ENCODE assay signal across 24 cellular contexts in genomic region chr3:8493744-8494143, GRCh38. TPM values are rescaled to one million over a fixed set of nuclear protein-coding genes. Genes with fewer than 3 reads are reported as not detected.
DNase-seq lines count a peak whose midpoint lies in the region; ATAC-seq and TF ChIP-seq lines count a peak whose summit lies in the region.
"Had no signal": no experiment of that assay in that cellular context is flagged by ENCODE, and none has a peak within 500 bp of the region (broad histone marks: within the 10 kb centered on the region; RNA-seq: fewer than 3 reads in every experiment).

No MANE protein-coding gene starts in this region.

- H3K9me2 ChIP-seq in PC-9 (ENCODE audit: insufficient read depth): no peaks in the 10 kb centered on the region

- no peaks in the 10 kb centered on the region for H3K9me3 ChIP-seq in HEK293 (ENCODE audit: control insufficient read depth, insufficient read depth, low read depth, low read length)
- H3K9me3 ChIP-seq in PC-9 (ENCODE audit: insufficient read depth, low read depth): no peaks in the 10 kb centered on the region
- no peaks in the 10 kb centered on the region for H3K9me3 ChIP-seq in iPS-15b (ENCODE audit: control insufficient read depth, insufficient read depth, low read length)
- H3K9me3 ChIP-seq in smooth muscle cell (replicated peaks; ENCODE audit: low read depth): no peaks in the 10 kb centered on the region
- H3K9me3 ChIP-seq: BE2C, Peyer's patch had no signal

- H3K4me2 ChIP-seq in PC-9: peak overlapping the region; percentile 52
- peak overlapping the region; percentile 45 for H3K4me2 ChIP-seq in smooth muscle cell
- H3K4me2 ChIP-seq: KMS-11 had no signal

- intact Hi-C loops in PC-9 (cut with micrococcal nuclease; ENCODE audit: unreplicated experiment): no loop called here

- H2AFZ ChIP-seq in PC-9: no peak overlapping the region
- no peak overlapping the region for H2AFZ ChIP-seq in smooth muscle cell (ENCODE audit: low read depth)

- H4K20me1 ChIP-seq in PC-9 (ENCODE audit: insufficient read depth) (no peaks in the 10 kb centered on the region), smooth muscle cell (ENCODE audit: low read depth) (no peaks in the 10 kb centered on the region)

- no peak for TF ChIP-seq CTCF in HEK293 (tag by site-specific recombination; IDR thresholded peaks at IDR 0.05)
- TF ChIP-seq CTCF in PC-9 (conservative IDR thresholded peaks at IDR 0.05): no peak
- no peak for TF ChIP-seq CTCF in smooth muscle cell (IDR thresholded peaks at IDR 0.05; ENCODE audit: borderline replicate concordance, insufficient read depth, poor library complexity, severe bottlenecking)

- H3F3A ChIP-seq in PC-9 (ENCODE audit: insufficient read depth, low read depth) (peaks cover 5% of the 10 kb centered on the region; the same call in 1 of the 2 replicates), smooth muscle cell (ENCODE audit: low read depth) (peaks cover 27% of the 10 kb centered on the region)

- CTCF ChIA-PET in HEK293 (lab: Yijun Ruan, JAX): no interaction called here
- CTCF ChIA-PET in PC-9 (lab: Charles Lee): no interaction called here

- H3K27me3 ChIP-seq in PC-9 (ENCODE audit: insufficient read depth, low read depth) (no peaks in the 10 kb centered on the region), iPS-15b (ENCODE audit: control insufficient read depth, insufficient read depth, low read length) (no peaks in the 10 kb centered on the region), smooth muscle cell (ENCODE audit: low read depth) (no peaks in the 10 kb centered on the region)
- H3K27me3 ChIP-seq: BE2C, Peyer's patch had no signal

- BruUV-seq in PC-9 (replicated peaks; lab: Mats Ljungman, UMichigan): no TSS peak

- no peak overlapping the region for H3K27ac ChIP-seq in HEK293 (ENCODE audit: extremely low read depth, low read depth, low read length)
- peak overlapping the region; percentile 64 for H3K27ac ChIP-seq in PC-9
- peak overlapping the region; percentile 77 for H3K27ac ChIP-seq in smooth muscle cell (ENCODE audit: low read depth)
- H3K27ac ChIP-seq: KMS-11, Peyer's patch, SK-N-MC had no signal

- no peaks in the 10 kb centered on the region for H3K36me3 ChIP-seq in HEK293 (ENCODE audit: control insufficient read depth in 2 of 2, insufficient read depth in 1 of 2, low read length in 2 of 2)
- no peaks in the 10 kb centered on the region for H3K36me3 ChIP-seq in PC-9 (ENCODE audit: low read depth)
- H3K36me3 ChIP-seq in iPS-15b (ENCODE audit: control insufficient read depth, insufficient read depth, low read length): no peaks in the 10 kb centered on the region
- H3K36me3 ChIP-seq in smooth muscle cell (ENCODE audit: low read depth): no peaks in the 10 kb centered on the region
- H3K36me3 ChIP-seq: BE2C, Peyer's patch had no signal

- no peak overlapping the region for H3K9ac ChIP-seq in iPS-15b (ENCODE audit: low read depth, low read length)
- H3K9ac ChIP-seq in smooth muscle cell (ENCODE audit: low read depth): peak overlapping the region; percentile 63
- H3K9ac ChIP-seq: KMS-11 had no signal

- H3K4me1 ChIP-seq in HEK293 (ENCODE audit: control insufficient read depth, insufficient read depth, low read length) (peaks cover 4% of the 10 kb centered on the region), PC-9 (replicated peaks; ENCODE audit: insufficient read depth) (peaks cover 37% of the 10 kb centered on the region), iPS-15b (ENCODE audit: control insufficient read depth, insufficient read depth, low read length) (peaks cover 27% of the 10 kb centered on the region), smooth muscle cell (ENCODE audit: low read depth) (peaks cover 35% of the 10 kb centered on the region)
- H3K4me1 ChIP-seq: Peyer's patch had no signal

- ATAC-seq in GM21737 (IDR thresholded peaks at IDR 0.05; ENCODE audit: unreplicated experiment): no peak
- ATAC-seq: HCT116 had no signal

- no peak for DNase-seq in PC-9
- no peak for DNase-seq in smooth muscle cell (lab: John Stamatoyannopoulos, UW; ENCODE audit: unreplicated experiment)
- DNase-seq in activated CD4-positive, alpha-beta T cell treated with anti-CD3 and anti-CD28 coated beads for 1 hour: no peak
- no peak for DNase-seq in central memory CD4-positive, alpha-beta T cell
- DNase-seq: ACHN; BE2C; Calu3; CD8-positive, alpha-beta memory T cell; DMS79 treated with DMSO at 0.1 percent for 48 hours; GF-D8; MM.1S; NCI-H1417; NCI-H1694; NCI-H2081; NCI-H2227 treated with DMSO at 0.1 percent for 48 hours; NCI-H526 treated with DMSO at 0.1 percent for 48 hours; Peyer's patch; SHP77 treated with DMSO at 0.1 percent for 48 hours had no signal

- H3K4me3 ChIP-seq in HEK293 (ENCODE audit: low read depth, low read length) (no peak overlapping the region), PC-9 (no peak overlapping the region), iPS-15b (ENCODE audit: low read depth, low read length) (peak overlapping the region; percentile 5), smooth muscle cell (no peak overlapping the region)
- H3K4me3 ChIP-seq: Peyer's patch, SK-N-MC had no signal

- 91% methylated on average over 4 of the region's 4 CpGs for WGBS in smooth muscle cell (ENCODE audit: low lambda C conversion rate)

- H3K79me2 ChIP-seq in PC-9 (ENCODE audit: low read depth): no peaks in the 10 kb centered on the region
- no peaks in the 10 kb centered on the region for H3K79me2 ChIP-seq in smooth muscle cell (ENCODE audit: low read depth)

- POLR2A ChIA-PET in HEK293 (lab: Yijun Ruan, JAX): no interaction called here
- POLR2A ChIA-PET in PC-9 (lab: Charles Lee; ENCODE audit: unreplicated experiment): no interaction called here

TF ChIP-seq in HEK293, 187 proteins besides CTCF, POLR2A, EP300 and RAD21:
- TF ChIP-seq SCRT1 (tag by site-specific recombination; IDR thresholded peaks at IDR 0.05; ENCODE audit: borderline replicate concordance) (peak; percentile 37; the same call in 1 of the 2 replicates), ZNF19 (tag by site-specific recombination; IDR thresholded peaks at IDR 0.05; ENCODE audit: low read depth) (no peak), SCRT2 (tag by site-specific recombination; IDR thresholded peaks at IDR 0.05) (peak; percentile 57), ZFP69B (tag by site-specific recombination; IDR thresholded peaks at IDR 0.05) (no peak)

RNA-seq across cellular contexts. Expression of gene LMCD1, which starts 7.9 kb away (rescaled TPM):
- total RNA-seq in PC-9 (2021) (10.0 and 10.3 TPM in 2 replicates), smooth muscle cell (187 and 276 TPM in 2 replicates)
- polyA plus RNA-seq in smooth muscle cell: 356 and 524 TPM in 2 replicates

Comparison
In these comparisons a context has a peak if more than half of its experiments do, and no peak if none do; other contexts are left out.
1. RNA of gene LMCD1, which starts 7.9 kb away (total RNA-seq): 187 to 276 TPM in smooth muscle cell; 10.0 to 10.3 TPM in PC-9; every median in the first group is over 10 times any median in the second.